Comparison of ENCODE assay signal across 13 cellular contexts in genomic region chr1:55311057-55311631, GRCh38.
DNase-seq lines count a peak whose midpoint lies in the region; TF ChIP-seq lines count a peak whose summit lies in the region.
"Had no signal": no experiment of that assay in that cellular context is flagged by ENCODE, and none has a peak within 500 bp of the region (broad histone marks: within the 10 kb centered on the region; RNA-seq: fewer than 3 reads in every experiment).

No MANE protein-coding gene starts in this region.

- DNase-seq in HK-2 (ENCODE audit: unreplicated experiment) (peak; percentile 18), fibroblast of villous mesenchyme (ENCODE audit: low read depth) (peak; percentile 28), iPS-NIHi7 (ENCODE audit: extremely low spot score) (no peak), NOMO-1 treated with DMSO at 0.1 percent for 48 hours (lab: John Stamatoyannopoulos, UW; ENCODE audit: unreplicated experiment) (no peak), HPDE6-E6E7 (ENCODE audit: extremely low spot score) (no peak)
- DNase-seq in stimulated activated CD4-positive, alpha-beta T cell treated with anti-CD3 and anti-CD28 coated beads, Interleukin-2, amount 100 ng/mL, for 48 hours: no peak
- DNase-seq: AML-193; midbrain; NCI-H2081; NK-92 treated with Interleukin-12 subunit alpha and Interleukin-12 subunit beta, amount 100 ng/mL, for 24 hours; transverse colon had no signal

- H3K4me1 ChIP-seq in ACC112 (ENCODE audit: control insufficient read depth, insufficient read depth, low read length, unreplicated experiment): peaks cover 43% of the 10 kb centered on the region
- H3K4me1 ChIP-seq: transverse colon had no signal

- H3K27ac ChIP-seq in ACC112 (ENCODE audit: low read depth, low read length): peak overlapping the region; percentile 97

- H3K79me2 ChIP-seq in ACC112 (ENCODE audit: control insufficient read depth, insufficient read depth, low read length, unreplicated experiment): no peaks in the 10 kb centered on the region

- no peaks in the 10 kb centered on the region for H3K36me3 ChIP-seq in ACC112 (ENCODE audit: insufficient read depth, low read length)
- H3K36me3 ChIP-seq: transverse colon had no signal

- TF ChIP-seq CTCF in WI38 (IDR thresholded peaks at IDR 0.05; ENCODE audit: low read depth, low read length) (no peak), fibroblast of villous mesenchyme (IDR thresholded peaks at IDR 0.05; ENCODE audit: insufficient read depth, low read depth, low read length) (no peak)

- H3K27me3 ChIP-seq in ACC112 (ENCODE audit: insufficient read depth, low read length): no peaks in the 10 kb centered on the region
- H3K27me3 ChIP-seq: transverse colon had no signal

- H3K4me3 ChIP-seq in ACC112 (ENCODE audit: low read depth, low read length): peak overlapping the region; percentile 34
- H3K4me3 ChIP-seq in WI38 (ENCODE audit: low read depth, low read length): peak overlapping the region; percentile 25; the same call in 1 of the 2 replicates
- no peak overlapping the region for H3K4me3 ChIP-seq in fibroblast of villous mesenchyme (ENCODE audit: low read depth, low read length)
- H3K4me3 ChIP-seq: transverse colon had no signal

- H2AFZ ChIP-seq in ACC112 (ENCODE audit: low read length, unreplicated experiment): peak overlapping the region; percentile 66

Comparison
In these comparisons a context has a peak if more than half of its experiments do, and no peak if none do; other contexts are left out.
1. DNase-seq: peak in HK-2 (single experiment) and fibroblast of villous mesenchyme (single experiment); none in iPS-NIHi7 (single experiment), stimulated activated CD4-positive, alpha-beta T cell treated with anti-CD3 and anti-CD28 coated beads, Interleukin-2, amount 100 ng/mL, for 48 hours (0 of 2), NOMO-1 treated with DMSO at 0.1 percent for 48 hours (single experiment) and HPDE6-E6E7 (single experiment).